Comparison of ENCODE assay signal across 1 cellular context in the genomic region with DNA sequence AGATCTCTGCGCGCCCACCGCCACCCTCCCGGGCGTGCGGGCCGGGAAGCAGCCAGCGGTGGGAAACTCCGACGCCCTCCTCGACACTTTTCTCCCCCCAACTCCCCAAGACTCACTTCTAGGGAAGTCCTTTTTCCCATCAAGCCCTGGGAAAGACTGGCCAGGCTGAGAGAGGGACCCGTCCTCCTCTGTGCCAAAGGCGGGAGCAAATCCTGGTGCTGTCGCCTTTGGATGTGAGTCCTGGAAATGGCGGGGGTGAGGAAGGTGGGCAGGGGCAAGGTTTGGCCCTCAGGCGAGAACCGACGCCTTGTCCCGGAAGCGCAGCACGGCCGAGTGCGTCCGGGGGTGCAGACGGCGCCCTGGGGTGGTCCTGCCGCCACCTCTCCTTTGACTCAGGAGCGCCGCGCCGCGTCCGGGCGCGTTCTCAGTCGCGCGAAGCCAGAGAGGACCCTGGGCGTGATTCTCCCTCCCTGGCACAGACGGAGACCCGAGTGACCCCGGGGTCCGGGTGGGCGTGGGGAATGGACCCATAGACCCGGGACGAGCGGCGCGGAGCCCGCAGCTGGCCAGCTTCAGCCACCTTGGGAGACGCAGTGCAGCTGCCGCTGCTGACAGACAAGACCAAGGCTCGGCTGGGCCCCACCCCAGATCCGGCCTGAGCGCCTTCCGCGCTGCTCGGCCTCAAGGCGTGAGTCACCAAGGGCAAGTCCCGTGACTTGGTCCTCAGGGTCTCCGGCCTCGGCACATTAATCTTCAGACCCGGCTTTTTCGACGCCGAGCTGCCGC.
TF ChIP-seq lines count a peak whose summit lies in the region.

No MANE protein-coding gene starts in this region.

TF ChIP-seq in Ishikawa, 13 proteins besides CTCF, POLR2A, EP300 and RAD21 (continued from another document):
- TF ChIP-seq REST (IDR thresholded peaks at IDR 0.05; ENCODE audit: low read depth) (no peak), FOXM1 (IDR thresholded peaks at IDR 0.05; ENCODE audit: borderline replicate concordance, low read depth) (no peak), TAF1 (IDR thresholded peaks at IDR 0.05; ENCODE audit: low read depth) (peak; percentile 58; the same call in 1 of the 2 replicates), ZBTB7A (IDR thresholded peaks at IDR 0.05; ENCODE audit: low read depth) (peak; percentile 96)
- TF ChIP-seq, protein P1, sequence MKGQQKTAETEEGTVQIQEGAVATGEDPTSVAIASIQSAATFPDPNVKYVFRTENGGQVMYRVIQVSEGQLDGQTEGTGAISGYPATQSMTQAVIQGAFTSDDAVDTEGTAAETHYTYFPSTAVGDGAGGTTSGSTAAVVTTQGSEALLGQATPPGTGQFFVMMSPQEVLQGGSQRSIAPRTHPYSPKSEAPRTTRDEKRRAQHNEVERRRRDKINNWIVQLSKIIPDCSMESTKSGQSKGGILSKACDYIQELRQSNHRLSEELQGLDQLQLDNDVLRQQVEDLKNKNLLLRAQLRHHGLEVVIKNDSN (IDR thresholded peaks at IDR 0.05), result peak; percentile 65
TF ChIP-seq in Ishikawa: peak in this region for 7.
